Comparison of ENCODE assay signal across 8 cellular contexts in the genomic region with DNA sequence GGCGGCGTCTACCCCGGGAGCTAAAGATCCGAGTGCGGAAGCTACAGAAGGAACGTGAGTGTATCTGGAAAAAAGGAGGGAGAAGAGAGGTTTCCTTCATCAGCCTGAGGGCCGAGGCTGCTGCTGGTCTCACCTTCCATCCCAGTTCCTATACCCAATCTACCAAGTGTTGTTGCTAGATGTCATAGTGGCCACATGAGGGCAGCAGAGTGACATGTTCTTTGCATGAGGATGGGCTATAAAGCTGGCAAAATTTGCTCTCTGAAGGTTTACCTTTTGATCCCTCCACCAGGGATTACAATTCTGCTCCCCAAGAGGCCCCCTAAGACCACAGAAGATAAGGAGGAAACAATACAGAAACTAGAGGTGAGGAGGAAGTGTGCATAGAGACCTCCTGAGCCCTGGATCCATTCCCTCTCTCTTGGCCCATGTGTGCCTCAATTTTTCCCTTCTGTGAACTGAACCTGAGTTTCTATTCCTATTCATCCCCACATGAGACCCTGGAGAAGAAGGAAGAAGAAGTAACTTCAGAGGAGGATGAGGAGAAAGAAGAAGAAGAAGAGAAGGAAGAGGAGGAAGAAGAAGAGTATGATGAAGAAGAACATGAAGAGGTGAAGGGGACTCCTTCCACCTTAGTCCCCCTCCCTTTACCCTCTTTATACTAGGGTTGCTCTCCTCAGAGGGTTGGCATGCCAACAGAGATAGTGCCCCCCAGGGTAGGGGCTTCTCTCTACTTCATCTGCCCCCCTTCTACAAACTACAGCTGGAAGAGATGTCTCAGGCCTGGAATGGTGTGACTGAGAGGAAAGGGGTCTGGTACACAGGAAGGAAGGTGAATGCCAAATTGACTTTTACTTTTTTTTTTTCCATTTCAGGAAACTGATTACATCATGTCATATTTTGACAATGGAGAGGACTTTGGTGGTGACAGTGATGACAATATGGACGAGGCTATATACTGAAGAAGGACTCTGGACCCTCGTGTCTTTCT. TPM values are rescaled to one million over a fixed set of nuclear protein-coding genes. Genes with fewer than 3 reads are reported as not detected.
DNase-seq lines count a peak whose midpoint lies in the region; ATAC-seq and TF ChIP-seq lines count a peak whose summit lies in the region.

No MANE protein-coding gene starts in this region.

- TF ChIP-seq CTCF in HL-60 (IDR thresholded peaks at IDR 0.05; ENCODE audit: insufficient read depth, low read length) = peak; percentile 84
- peak; percentile 91 for TF ChIP-seq CTCF in lung (IDR thresholded peaks at IDR 0.05; ENCODE audit: control extremely low read depth, extremely low read depth)

- WGBS in lung, 2 donors = 17 to 18% methylated on average over 8 to 9 of the region's 9 CpGs

- DNase-seq in Caki2 (ENCODE audit: low read depth) (peak; percentile 70), HL-60 (ENCODE audit: low read depth in 1 of 2, low spot score in 1 of 2) (peak in 1 of 2 experiments; percentile 76), NCI-H748 treated with DMSO at 0.1 percent for 48 hours (lab: John Stamatoyannopoulos, UW) (peak; percentile 86), lung (ENCODE audit: low spot score) (peak; percentile 82)
- DNase-seq in activated CD4-positive, alpha-beta T cell treated with anti-CD3 and anti-CD28 coated beads, Interleukin-2, amount 50 U/mL, for 48 hours = peak; percentile 60 to 72
- DNase-seq in effector CD8-positive, alpha-beta T cell (lab: John Stamatoyannopoulos, UW) = peak; percentile 55
- DNase-seq in stimulated activated CD8-positive, alpha-beta memory T cell treated with anti-CD3 and anti-CD28 coated beads, Interleukin-2, amount 100 ng/mL, for 1 hour (ENCODE audit: low read depth in 2 of 2) = peak; percentile 49 to 54

- H3K9me3 ChIP-seq in lung (ENCODE audit: control insufficient read depth in 2 of 2, insufficient read depth in 1 of 2, low read length in 1 of 2) = no peaks in the 10 kb centered on the region

- ATAC-seq in lung (ENCODE audit: insufficient read depth, low FRiP score) (no peak), GM18519 (IDR thresholded peaks at IDR 0.05; ENCODE audit: low FRiP score, unreplicated experiment) (no peak)

- peaks cover 12 to 38% of the 10 kb centered on the region in 2 donors for H3K4me1 ChIP-seq in lung (ENCODE audit: control insufficient read depth in 2 of 2, insufficient read depth in 2 of 2, low read length in 2 of 2)

- in situ Hi-C loops in Caki2 (cut with HindIII; ENCODE audit: low pct_unique_long_range_greater_than_20kb, low sequenced_read_pairs) = no loop called here

- no peak overlapping the region for H3K4me3 ChIP-seq in HL-60 (replicated peaks; ENCODE audit: insufficient read depth, low read length)
- no peak overlapping the region for H3K4me3 ChIP-seq in lung

- H3K27me3 ChIP-seq in HL-60 (ENCODE audit: insufficient read depth, poor library complexity, severe bottlenecking) (no peaks in the 10 kb centered on the region), lung (ENCODE audit: control insufficient read depth, insufficient read depth) (no peaks in the 10 kb centered on the region)

- H3K27ac ChIP-seq in HL-60 (replicated peaks) (peak overlapping the region; percentile 91), lung (ENCODE audit: low read depth in 1 of 2, low read length in 1 of 2) (peak overlapping the region; percentile 88 to 99)

- H3K36me3 ChIP-seq in lung (ENCODE audit: control insufficient read depth in 2 of 2, insufficient read depth in 2 of 2, low read length in 2 of 2) = peaks cover 0 to 2% of the 10 kb centered on the region in 2 donors

RNA-seq across cellular contexts. Expression of a gene that starts 13.3 kb away (rescaled TPM):
- 18.9 and 35.2 TPM in 2 replicates for total RNA-seq in Caki2 (2014; rRNA removed; shearing (Covaris generic); ENCODE audit: low replicate concordance)
- 10 to 100 TPM in 1 of 2 donors, 1 to 10 TPM in 1; 9.4 to 21.3 TPM for total RNA-seq in lung
- polyA plus RNA-seq in lung = 10 to 100 TPM; 33.4 to 34.3 TPM

RNA-seq across cellular contexts. Expression of a gene that starts 13.4 kb away (rescaled TPM):
- 0.74 TPM in 1 of 2 replicates, not detected in the other for total RNA-seq in Caki2 (2014; rRNA removed; shearing (Covaris generic); ENCODE audit: low replicate concordance)
- 1 to 10 TPM in 1 of 2 donors, under 1 TPM in 1; 0.06 to 1.0 TPM for total RNA-seq in lung
- under 1 TPM; 0.45 to 0.47 TPM for polyA plus RNA-seq in lung

RNA-seq across cellular contexts. Expression of a gene that starts 18.6 kb away (rescaled TPM):
- 125 and 142 TPM in 2 replicates for total RNA-seq in Caki2 (2014; rRNA removed; shearing (Covaris generic); ENCODE audit: low replicate concordance)
- 1,000 to 10,000 TPM in 1 of 2 donors, 100 to 1,000 TPM in 1; 556 to 1,810 TPM for total RNA-seq in lung
- 100 to 1,000 TPM; 178 to 850 TPM for polyA plus RNA-seq in lung

RNA-seq across cellular contexts. Expression of a gene that starts 20.0 kb away (rescaled TPM):
- 19.8 and 26.9 TPM in 2 replicates for total RNA-seq in Caki2 (2014; rRNA removed; shearing (Covaris generic); ENCODE audit: low replicate concordance)
- total RNA-seq in lung = 10 to 100 TPM; 29.7 to 30.9 TPM
- 1 to 10 TPM; 7.0 to 8.0 TPM for polyA plus RNA-seq in lung

RNA-seq across cellular contexts. Expression of a gene that starts 43.8 kb away (rescaled TPM):
- not detected in 2 replicates for total RNA-seq in Caki2 (2014; rRNA removed; shearing (Covaris generic); ENCODE audit: low replicate concordance)
- total RNA-seq in lung = not detected
- polyA plus RNA-seq in lung = not detected
